ENCODE assay signal across 8 cellular contexts in genomic region chr3:70550723-70551319, GRCh38.
DNase-seq lines count a peak whose midpoint lies in the region; ATAC-seq and TF ChIP-seq lines count a peak whose summit lies in the region.

No MANE protein-coding gene starts in this region.

- no peaks in the 10 kb centered on the region for H3K9me3 ChIP-seq in OCI-LY3 (ENCODE audit: insufficient read depth, low read length)
- H3K9me3 ChIP-seq in psoas muscle, result no peaks in the 10 kb centered on the region

- no peaks in the 10 kb centered on the region for H3K4me1 ChIP-seq in OCI-LY3 (ENCODE audit: low read length)
- no peaks in the 10 kb centered on the region for H3K4me1 ChIP-seq in psoas muscle

- H3K79me2 ChIP-seq in OCI-LY3 (ENCODE audit: low read length), result no peaks in the 10 kb centered on the region

- H3K36me3 ChIP-seq in OCI-LY3 (replicated peaks; ENCODE audit: low read depth, low read length) (no peaks in the 10 kb centered on the region), psoas muscle (ENCODE audit: insufficient read depth in 1 of 2, low read depth in 1 of 2) (no peaks in the 10 kb centered on the region)

- H2AFZ ChIP-seq in OCI-LY3 (ENCODE audit: low read depth, low read length), result no peak overlapping the region

- H4K20me1 ChIP-seq in OCI-LY3 (ENCODE audit: insufficient read depth, low read length), result no peaks in the 10 kb centered on the region

- no peak overlapping the region for H3K4me2 ChIP-seq in OCI-LY3 (ENCODE audit: low read length)

- TF ChIP-seq CTCF in OCI-LY3 (IDR thresholded peaks at IDR 0.05; ENCODE audit: low read depth, low read length), result peak; percentile 79
- peak; percentile 81 for TF ChIP-seq CTCF in fibroblast of the aortic adventitia (IDR thresholded peaks at IDR 0.05; ENCODE audit: insufficient read depth, low read length)
- peak; percentile 65 for TF ChIP-seq CTCF in psoas muscle (IDR thresholded peaks at IDR 0.05)

- no peak overlapping the region for H3K9ac ChIP-seq in OCI-LY3 (ENCODE audit: low read length)

- DNase-seq in activated gamma-delta T cell treated with Interleukin-2 at 50 U/mL for 16 hours, result peak; percentile 60
- DNase-seq in activated gamma-delta T cell (lab: John Stamatoyannopoulos, UW), result no peak
- peak; percentile 74 for DNase-seq in activated T-cell treated with anti-CD3 and anti-CD28 coated beads for 4 hours
- peak; percentile 58 for DNase-seq in fibroblast of the aortic adventitia (ENCODE audit: low read depth)
- peak; percentile 65 to 75 for DNase-seq in psoas muscle

- no peak overlapping the region for H3K27ac ChIP-seq in OCI-LY3 (ENCODE audit: low read length)
- H3K27ac ChIP-seq in psoas muscle, result no peak overlapping the region

- H3K27me3 ChIP-seq in OCI-LY3 (ENCODE audit: low read depth, low read length), result peaks cover 22% of the 10 kb centered on the region
- H3K27me3 ChIP-seq in psoas muscle (ENCODE audit: insufficient read depth in 3 of 3, low read length in 2 of 3), result no peaks in the 10 kb centered on the region

- 47 to 53% (median 49%) methylated on average over 9 of the region's 9 CpGs for WGBS in psoas muscle, 3 donors

- peak; percentile 93 for ATAC-seq in HG02981 (IDR thresholded peaks at IDR 0.05; ENCODE audit: unreplicated experiment)
- peak in 3 of 4 donors; percentile 55 to 81 (median 68) for ATAC-seq in psoas muscle
- ATAC-seq in HG03571 (IDR thresholded peaks at IDR 0.05; ENCODE audit: unreplicated experiment), result no peak

- intact Hi-C loops in psoas muscle (cut with DNase I), result loop anchor here (2.0 to 5.0 kb wide), 3 partner anchors 1036 to 1102 kb away; no protein-coding TSS in a partner anchor

- no peak overlapping the region for H3K4me3 ChIP-seq in OCI-LY3 (ENCODE audit: low read length)
- no peak overlapping the region for H3K4me3 ChIP-seq in fibroblast of the aortic adventitia (ENCODE audit: low read depth, low read length)
- H3K4me3 ChIP-seq in psoas muscle, result no peak overlapping the region
